8 cellular contexts compared by ENCODE assay signal in genomic region chr9:100011062-100011681, GRCh38.
A peak's percentile ranks its signal among the peaks of the same experiment; 100 is the strongest.
DNase-seq lines count a peak whose midpoint lies in the region; ATAC-seq, FAIRE-seq and TF ChIP-seq lines count a peak whose summit lies in the region.

No MANE protein-coding gene starts in this region.

- peaks cover 4% of the 10 kb centered on the region for H3K4me1 Mint-ChIP-seq in mesothelial cell of epicardium

- H3K4me3 ChIP-seq in DND-41 (ENCODE audit: low read depth in 1 of 2, low read length in 2 of 2) (no peak overlapping the region), Peyer's patch (no peak overlapping the region), bronchial epithelial cell (ENCODE audit: low read depth, low read length) (no peak overlapping the region)

- intact Hi-C loops in sciatic nerve (cut with DNase I) = no loop called here

- no peak overlapping the region for H3K4me2 ChIP-seq in DND-41 (ENCODE audit: insufficient read depth, low read length)

- H3K4me3 Mint-ChIP-seq in mesothelial cell of epicardium = no peak overlapping the region

- H3K27ac ChIP-seq in DND-41 (ENCODE audit: low read length) = no peak overlapping the region
- no peak overlapping the region for H3K27ac ChIP-seq in Peyer's patch

- H3K27me3 ChIP-seq in DND-41 (ENCODE audit: insufficient read depth, low read length, poor library complexity) (no peaks in the 10 kb centered on the region), Peyer's patch (no peaks in the 10 kb centered on the region), bronchial epithelial cell (ENCODE audit: control insufficient read depth, insufficient read depth, low read length) (no peaks in the 10 kb centered on the region)

- H3K36me3 ChIP-seq in DND-41 (ENCODE audit: insufficient read depth, low read length) (peaks cover 40% of the 10 kb centered on the region), Peyer's patch (peaks cover 0 to 30% (median 0%) of the 10 kb centered on the region in 3 donors), bronchial epithelial cell (ENCODE audit: control insufficient read depth, insufficient read depth, low read length) (peaks cover 1% of the 10 kb centered on the region)

- H3K36me3 Mint-ChIP-seq in mesothelial cell of epicardium = peaks cover 24% of the 10 kb centered on the region

- no peaks in the 10 kb centered on the region for H3K27me3 Mint-ChIP-seq in mesothelial cell of epicardium (ENCODE audit: low read depth)

- no peak for TF ChIP-seq POLR2A in Peyer's patch (IDR thresholded peaks at IDR 0.05)

- H3K79me2 ChIP-seq in DND-41 (ENCODE audit: insufficient read depth, low read length) = no peaks in the 10 kb centered on the region

- no peaks in the 10 kb centered on the region for H4K20me1 ChIP-seq in DND-41 (ENCODE audit: insufficient read depth, low read length)

- H3K4me1 ChIP-seq in DND-41 (ENCODE audit: insufficient read depth, low read length) (no peaks in the 10 kb centered on the region), Peyer's patch (no peaks in the 10 kb centered on the region)

- TF ChIP-seq CTCF in DND-41 (IDR thresholded peaks at IDR 0.05; ENCODE audit: borderline replicate concordance, extremely low read depth, low read length, poor library complexity, severe bottlenecking) = peak; percentile 71
- TF ChIP-seq CTCF in Peyer's patch (IDR thresholded peaks at IDR 0.05) = peak; percentile 16 to 74 (median 64)
- peak; percentile 31 for TF ChIP-seq CTCF in bronchial epithelial cell (IDR thresholded peaks at IDR 0.05; ENCODE audit: insufficient read depth, low read length, severe bottlenecking)
- peak; percentile 60 for TF ChIP-seq CTCF in mesothelial cell of epicardium (IDR thresholded peaks at IDR 0.05; ENCODE audit: unreplicated experiment)

- peaks cover 7% of the 10 kb centered on the region for H3K9me3 Mint-ChIP-seq in mesothelial cell of epicardium

- H3K9me3 ChIP-seq in DND-41 (ENCODE audit: insufficient read depth, low read length, severe bottlenecking) = peaks cover 5% of the 10 kb centered on the region
- H3K9me3 ChIP-seq in Peyer's patch = no peaks in the 10 kb centered on the region

- peak; percentile 24 for DNase-seq in DND-41
- peak in 44 of 76 experiments; percentile 1 to 65 (median 28) for DNase-seq in HUDEP-2 (lab: John Stamatoyannopoulos, UW; ENCODE audit: unreplicated experiment in 76 of 76)
- DNase-seq in Peyer's patch = peak in 1 of 3 donors; percentile 58
- peak; percentile 45 for DNase-seq in bronchial epithelial cell (ENCODE audit: low read depth)
- no peak for DNase-seq in mesothelial cell of epicardium (ENCODE audit: low spot score in 2 of 2, unreplicated experiment in 2 of 2)
- DNase-seq in sciatic nerve (ENCODE audit: low spot score) = no peak
- no peak for DNase-seq in occipital lobe (lab: John Stamatoyannopoulos, UW)
- DNase-seq in hypothalamus (lab: John Stamatoyannopoulos, UW) = no peak

- H2AFZ ChIP-seq in DND-41 (ENCODE audit: low read depth, low read length) = no peak overlapping the region

- no peak for FAIRE-seq in bronchial epithelial cell (lab: Jason Lieb, UNC)

- ATAC-seq in DND-41 (ENCODE audit: insufficient read depth, low read depth) = peak; percentile 52; the same call in 2 of the 3 replicates
- ATAC-seq in sciatic nerve = no peak

- H3K27ac Mint-ChIP-seq in mesothelial cell of epicardium = no peak overlapping the region

- no peak overlapping the region for H3K9ac ChIP-seq in DND-41 (ENCODE audit: low read depth, low read length)

Comparison
In these comparisons a context has a peak if more than half of its experiments do, and no peak if none do; other contexts are left out.
1. DNase-seq: peak in DND-41 (single experiment), HUDEP-2 (44 of 76) and bronchial epithelial cell (single experiment); none in mesothelial cell of epicardium (0 of 2), sciatic nerve (single experiment), occipital lobe (single experiment) and hypothalamus (0 of 51).
2. Peak in every context shown above with its lines, with median percentiles within 50 percentile points of each other: CTCF ChIP-seq.